Comparison of ENCODE assay signal across 15 cellular contexts in the genomic region with DNA sequence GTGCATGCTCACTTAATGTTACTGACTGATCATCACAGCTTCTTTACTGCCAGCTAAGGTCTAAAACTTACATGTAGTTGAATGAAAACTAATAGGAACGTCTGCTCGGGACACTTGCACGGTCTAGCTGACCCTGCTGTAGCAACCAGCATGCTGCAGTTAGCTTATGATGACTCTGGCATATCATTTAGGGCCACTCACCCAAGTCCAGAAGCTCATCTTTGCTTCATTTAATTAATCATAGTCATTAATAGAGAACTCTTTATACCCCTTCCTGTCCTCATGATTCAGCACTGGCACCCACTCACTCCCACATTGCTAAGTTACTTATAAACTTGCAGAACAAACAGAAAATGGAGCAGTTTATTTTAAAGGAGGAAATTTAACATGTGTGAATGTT.
"Had no signal": no experiment of that assay in that cellular context is flagged by ENCODE, and none has a peak within 500 bp of the region (broad histone marks: within the 10 kb centered on the region; RNA-seq: fewer than 3 reads in every experiment).

No MANE protein-coding gene starts in this region.

- H3K36me3 ChIP-seq: thyroid gland had no signal

- H3K27me3 Mint-ChIP-seq: activated naive CD8-positive, alpha-beta T cell treated with anti-CD3 and anti-CD28 coated beads, Interleukin-2, amount 50 U/mL, for 24 hours; activated T-helper 17 cell treated with anti-CD3 and anti-CD28 coated beads, Interleukin-2, amount 50 U/mL, for 72 hours; T-cell had no signal

- H3K27ac Mint-ChIP-seq: activated naive CD4-positive, alpha-beta T cell treated with anti-CD3 and anti-CD28 coated beads for 36 hours; activated naive CD8-positive, alpha-beta T cell treated with anti-CD3 and anti-CD28 coated beads, Interleukin-2, amount 50 U/mL, for 24 hours; activated T-helper 17 cell treated with anti-CD3 and anti-CD28 coated beads, Interleukin-2, amount 50 U/mL, for 72 hours; endodermal cell; T-cell had no signal

- H3K4me1 ChIP-seq: stomach had no signal

- H3K9me3 ChIP-seq: stomach, thyroid gland had no signal

- H3K4me3 ChIP-seq: hepatocyte, stomach, thyroid gland had no signal

- ATAC-seq: activated CD4-positive, CD25-positive, alpha-beta regulatory T cell treated with anti-CD3 and anti-CD28 coated beads, Interleukin-2, amount 50 U/mL, for 24 hours; activated naive CD8-positive, alpha-beta T cell treated with anti-CD3 and anti-CD28 coated beads, Interleukin-2, amount 50 U/mL, for 24 hours; activated T-helper 17 cell treated with anti-CD3 and anti-CD28 coated beads, Interleukin-2, amount 50 U/mL, for 72 hours; T-cell had no signal

- DNase-seq: activated CD4-positive, alpha-beta T cell treated with anti-CD3 and anti-CD28 coated beads, Interleukin-2, amount 50 U/mL, for 4 hours; activated naive CD4-positive, alpha-beta T cell treated with anti-CD3 and anti-CD28 coated beads for 36 hours; activated naive CD8-positive, alpha-beta T cell treated with anti-CD3 and anti-CD28 coated beads, Interleukin-2, amount 50 U/mL, for 24 hours; activated T-cell treated with anti-CD3 and anti-CD28 coated beads for 4 hours; aorta; endodermal cell; erythroblast; stimulated activated CD4-positive, alpha-beta T cell treated with anti-CD3 and anti-CD28 coated beads, Interleukin-1b, Interleukin-23, amount 100 ng/mL, for 48 hours; stomach; T-cell; T-helper 9 cell; thyroid gland had no signal

- H3K9me3 Mint-ChIP-seq: activated naive CD4-positive, alpha-beta T cell treated with anti-CD3 and anti-CD28 coated beads for 36 hours; activated naive CD8-positive, alpha-beta T cell treated with anti-CD3 and anti-CD28 coated beads, Interleukin-2, amount 50 U/mL, for 24 hours; activated T-helper 17 cell treated with anti-CD3 and anti-CD28 coated beads, Interleukin-2, amount 50 U/mL, for 72 hours; endodermal cell; T-cell had no signal

- H3K4me3 Mint-ChIP-seq: activated naive CD4-positive, alpha-beta T cell treated with anti-CD3 and anti-CD28 coated beads for 36 hours; activated naive CD8-positive, alpha-beta T cell treated with anti-CD3 and anti-CD28 coated beads, Interleukin-2, amount 50 U/mL, for 24 hours; activated T-helper 17 cell treated with anti-CD3 and anti-CD28 coated beads, Interleukin-2, amount 50 U/mL, for 72 hours; endodermal cell; T-cell had no signal

- H3K27me3 ChIP-seq: hepatocyte, stomach, thyroid gland had no signal
